18 cellular contexts compared by ENCODE assay signal in the genomic region with DNA sequence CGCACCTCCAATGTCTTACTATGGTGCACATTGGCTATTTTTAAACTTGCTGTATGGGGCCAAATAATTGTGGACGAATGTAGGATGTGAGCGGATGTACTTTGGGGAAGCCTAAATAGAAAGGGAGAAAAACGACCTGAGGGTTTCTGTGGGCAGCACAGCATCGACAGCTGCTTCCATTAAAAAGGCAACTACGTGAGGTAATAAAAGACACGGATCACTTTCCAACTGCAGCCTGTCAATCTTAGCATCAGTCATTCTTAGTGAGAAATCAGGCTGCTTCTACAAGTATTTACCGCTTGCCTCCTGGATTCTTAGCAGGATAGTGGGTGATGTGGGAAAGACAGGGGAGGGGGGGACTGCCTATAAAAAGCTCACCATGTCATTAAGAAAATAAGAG.
"Had no signal": no experiment of that assay in that cellular context is flagged by ENCODE, and none has a peak within 500 bp of the region (broad histone marks: within the 10 kb centered on the region; RNA-seq: fewer than 3 reads in every experiment).

No MANE protein-coding gene starts in this region.

- H3K4me3 Mint-ChIP-seq: effector memory CD8-positive, alpha-beta T cell; naive thymus-derived CD8-positive, alpha-beta T cell; neural progenitor cell; stimulated activated effector memory CD8-positive, alpha-beta T cell treated with anti-CD3 and anti-CD28 coated beads, Interleukin-12 subunit alpha, Interleukin-12 subunit beta, amount 100 ng/mL, for 72 hours had no signal

- H3K27ac Mint-ChIP-seq: effector memory CD8-positive, alpha-beta T cell; neural progenitor cell; stimulated activated effector memory CD8-positive, alpha-beta T cell treated with anti-CD3 and anti-CD28 coated beads, Interleukin-12 subunit alpha, Interleukin-12 subunit beta, amount 100 ng/mL, for 72 hours had no signal

- H3K27me3 Mint-ChIP-seq: effector memory CD8-positive, alpha-beta T cell; naive thymus-derived CD8-positive, alpha-beta T cell had no signal

- H3K9me3 Mint-ChIP-seq: effector memory CD8-positive, alpha-beta T cell; neural progenitor cell; stimulated activated effector memory CD8-positive, alpha-beta T cell treated with anti-CD3 and anti-CD28 coated beads, Interleukin-12 subunit alpha, Interleukin-12 subunit beta, amount 100 ng/mL, for 72 hours had no signal

- DNase-seq: effector memory CD8-positive, alpha-beta T cell; gastrocnemius medialis; heart right ventricle; hypothalamus; kidney glomerular epithelial cell; mammary epithelial cell; naive thymus-derived CD8-positive, alpha-beta T cell; nucleus accumbens; ovary; right cardiac atrium; stimulated activated CD4-positive, alpha-beta T cell treated with anti-CD3 and anti-CD28 coated beads, Interleukin-4, amount 100 ng/mL, for 1 hour; stimulated activated CD8-positive, alpha-beta memory T cell treated with anti-CD3 and anti-CD28 coated beads, Interleukin-4, amount 100 ng/mL, for 48 hours; stimulated activated naive CD8-positive, alpha-beta T cell treated with anti-CD3 and anti-CD28 coated beads, Interleukin-15, Interleukin-2, amounts not matched to agents 100 U/mL and 50 U/mL, for 24 hours; tibial artery; upper lobe of left lung; uterus had no signal
